ENCODE assay signal across 1 cellular context in genomic region chr5:76820491-76820890, GRCh38.
TF ChIP-seq lines count a peak whose summit lies in the region.

No MANE protein-coding gene starts in this region.

TF ChIP-seq in GM23338, 12 proteins besides CTCF, POLR2A, EP300 and RAD21 (continued from another document):
- TF ChIP-seq REST (IDR thresholded peaks at IDR 0.05; ENCODE audit: unreplicated experiment) (no peak), ZNF331 (CRISPR knock-in tag; IDR thresholded peaks at IDR 0.05; ENCODE audit: low read depth) (no peak), STAT1 (IDR thresholded peaks at IDR 0.05; ENCODE audit: unreplicated experiment) (no peak), ETS1 (IDR thresholded peaks at IDR 0.05) (no peak), EZH2phosphoT487 (IDR thresholded peaks at IDR 0.05; ENCODE audit: unreplicated experiment) (no peak), CREB1 (CRISPR knock-in tag; IDR thresholded peaks at IDR 0.05; ENCODE audit: low read depth) (no peak), ZNF462 (CRISPR knock-in tag; IDR thresholded peaks at IDR 0.05) (no peak), EZH2 (IDR thresholded peaks at IDR 0.05; ENCODE audit: low read depth, unreplicated experiment) (no peak)
